Comparison of ENCODE assay signal across 8 cellular contexts in genomic region chr13:48412881-48413351, GRCh38. TPM values are rescaled to one million over a fixed set of nuclear protein-coding genes. Genes with fewer than 3 reads are reported as not detected.
DNase-seq lines count a peak whose midpoint lies in the region; ATAC-seq, FAIRE-seq and TF ChIP-seq lines count a peak whose summit lies in the region.

Gene LPAR6 (minus strand): TSS chr13:48413113. CDS start chr13:48412423, 690 bp downstream.

- H3K4me1 ChIP-seq in BLaER1 (peaks cover 12% of the 10 kb centered on the region), small intestine (ENCODE audit: control insufficient read depth in 2 of 2, insufficient read depth in 1 of 2, low read depth in 1 of 2, low read length in 1 of 2) (no peaks in the 10 kb centered on the region)

- TF ChIP-seq CTCF in kidney epithelial cell (IDR thresholded peaks at IDR 0.05; ENCODE audit: insufficient read depth, low read length, poor library complexity, severe bottlenecking): no peak

- FAIRE-seq in small intestine (lab: Jason Lieb, UNC): no peak

- H3K27me3 ChIP-seq in BLaER1 (no peaks in the 10 kb centered on the region), kidney epithelial cell (ENCODE audit: control insufficient read depth, insufficient read depth, low read length) (no peaks in the 10 kb centered on the region), small intestine (ENCODE audit: control insufficient read depth in 2 of 2, insufficient read depth in 2 of 2, low read length in 2 of 2) (no peaks in the 10 kb centered on the region)

- peak within 1 kb of the TSS; percentile 62 for H3K4me2 ChIP-seq in BLaER1

- peaks cover 33% of the 10 kb centered on the region for H3K9me3 ChIP-seq in BLaER1
- H3K9me3 ChIP-seq in small intestine (ENCODE audit: control insufficient read depth, low read depth): no peaks in the 10 kb centered on the region

- peak within 1 kb of the TSS; percentile 80 for H3K9ac ChIP-seq in BLaER1

- 10 to 21% (median 16%) methylated on average over 4 of the region's 4 CpGs for WGBS in small intestine, 3 donors

- H3K27ac ChIP-seq in BLaER1 (peak within 1 kb of the TSS; percentile 75), caudate nucleus (ENCODE audit: low read depth, low read length) (peak within 1 kb of the TSS; percentile 24), small intestine (ENCODE audit: low read depth in 1 of 2, low read length in 1 of 2) (peak within 1 kb of the TSS; percentile 76 to 85)

- DNase-seq in NCI-H146 (lab: John Stamatoyannopoulos, UW): peak; percentile 21
- DNase-seq in caudate nucleus (lab: John Stamatoyannopoulos, UW): no peak
- DNase-seq in kidney epithelial cell (ENCODE audit: low read depth): no peak
- DNase-seq in small intestine: peak; percentile 62
- no peak for DNase-seq in NCI-H187 (lab: John Stamatoyannopoulos, UW)

- H3K4me3 ChIP-seq in BLaER1: peak within 1 kb of the TSS; percentile 68
- H3K4me3 ChIP-seq in kidney epithelial cell (ENCODE audit: low read depth, low read length): peak within 1 kb of the TSS; percentile 50
- peak within 1 kb of the TSS; percentile 28 to 63 for H3K4me3 ChIP-seq in small intestine (ENCODE audit: low read depth in 1 of 2, low read length in 2 of 2)

- ATAC-seq in GM21619 (IDR thresholded peaks at IDR 0.05; ENCODE audit: unreplicated experiment): no peak
- no peak for ATAC-seq in GM21529 (IDR thresholded peaks at IDR 0.05; ENCODE audit: unreplicated experiment)

- no peaks in the 10 kb centered on the region for H4K20me1 ChIP-seq in BLaER1

- H3K36me3 ChIP-seq in BLaER1 (peaks cover 40% of the 10 kb centered on the region), kidney epithelial cell (ENCODE audit: control insufficient read depth, insufficient read depth, low read length) (no peaks in the 10 kb centered on the region), small intestine (ENCODE audit: control insufficient read depth in 2 of 2, insufficient read depth in 2 of 2, low read length in 2 of 2) (no peaks in the 10 kb centered on the region)

RNA-seq across cellular contexts. Expression of gene LPAR6, which starts in this region (rescaled TPM):
- total RNA-seq in kidney epithelial cell: 5.1 and 6.2 TPM in 2 replicates
- 10 to 100 TPM in 1 of 3 donors, 1 to 10 TPM in 2; 1.8 to 15.8 (median 7.3) TPM for polyA plus RNA-seq in small intestine

Comparison
In these comparisons a context has a peak if more than half of its experiments do, and no peak if none do; other contexts are left out.
1. H3K27ac ChIP-seq: peak in every context shown above with its lines; median percentile 80 in small intestine; 75 in BLaER1; 24 in caudate nucleus.
2. DNase-seq: peak in NCI-H146 (single experiment) and small intestine (single experiment); none in caudate nucleus (0 of 61), kidney epithelial cell (single experiment) and NCI-H187 (0 of 2).
3. Peak in every context shown above with its lines, with median percentiles within 50 percentile points of each other: H3K4me3 ChIP-seq.